In the genomic region with DNA sequence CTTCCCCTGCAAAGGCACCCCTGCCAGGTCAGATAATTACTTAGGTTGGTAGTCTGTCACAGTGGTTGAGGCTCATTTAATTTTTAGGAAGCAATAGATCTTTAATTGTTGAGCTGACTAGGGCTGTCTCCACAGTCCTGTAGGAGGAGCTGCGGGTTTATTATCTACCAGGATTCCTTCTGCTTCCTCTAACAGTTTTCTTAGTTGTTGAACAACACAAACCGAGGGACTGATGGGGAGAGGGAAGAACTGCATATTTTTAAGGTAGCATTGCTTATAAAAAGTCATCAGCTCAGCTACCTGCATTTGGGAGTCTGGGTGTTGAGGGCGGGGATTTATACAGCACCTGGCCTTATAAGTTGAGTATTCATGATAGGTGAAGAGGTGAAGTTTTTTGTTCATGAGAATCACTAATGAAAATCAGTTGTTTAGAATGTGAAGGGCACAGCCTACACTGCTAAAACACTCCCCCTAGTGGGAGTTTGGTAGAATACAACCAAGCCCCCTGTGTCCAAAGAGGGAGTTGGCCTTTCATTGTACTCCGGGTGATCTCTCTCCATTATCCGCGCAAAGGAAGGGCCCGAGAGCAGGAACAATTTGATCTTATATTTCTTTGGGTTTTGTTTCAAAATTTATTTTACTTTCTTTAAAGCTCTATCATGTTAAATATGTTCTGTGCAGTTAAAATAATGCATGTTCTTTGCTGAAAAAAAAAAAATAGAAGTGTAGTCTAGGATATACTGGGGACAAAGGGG, we compare ENCODE assay signal across 8 cellular contexts.
DNase-seq lines count a peak whose midpoint lies in the region; TF ChIP-seq lines count a peak whose summit lies in the region.

No MANE protein-coding gene starts in this region.

- no peak for DNase-seq in AG04449 (ENCODE audit: low read depth, low spot score)
- DNase-seq in M059J (ENCODE audit: low read depth), result peak; percentile 74
- peak; percentile 84 for DNase-seq in SK-MEL-5 (ENCODE audit: low read depth, low spot score)
- peak; percentile 59 for DNase-seq in brain microvascular endothelial cell
- DNase-seq in iPS-NIHi7 (ENCODE audit: extremely low spot score), result peak; percentile 80
- DNase-seq in spleen, result no peak
- DNase-seq in amniotic stem cell (lab: John Stamatoyannopoulos, UW), result no peak

- WGBS in spleen, 5 donors, result 8 to 14% (median 11%) methylated on average over 7 of the region's 7 CpGs

- CTCF ChIA-PET in AG04449 (lab: Yijun Ruan, JAX), result interaction anchor here (0.8 to 5.5 kb wide), 62 partner anchors 8 to 568 kb away, joined by 3 to 69 read pairs (median 5); partner anchors contain the start of gene RREB1

- H3K36me3 ChIP-seq in brain microvascular endothelial cell (replicated peaks) (peaks cover 21% of the 10 kb centered on the region), spleen (peaks cover 0 to 81% (median 45%) of the 10 kb centered on the region in 6 donors)

- TF ChIP-seq POLR2A in spleen (IDR thresholded peaks at IDR 0.05), result no peak

- TF ChIP-seq CTCF in AG04449 (IDR thresholded peaks at IDR 0.05; ENCODE audit: insufficient read depth, low read length, missing control alignments) (peak; percentile 78), GM12872 (IDR thresholded peaks at IDR 0.05; ENCODE audit: insufficient read depth, low read depth, low read length) (peak; percentile 90), brain microvascular endothelial cell (IDR thresholded peaks at IDR 0.05; ENCODE audit: low read depth, low read length, missing control alignments) (peak; percentile 87), spleen (IDR thresholded peaks at IDR 0.05 in 8 of 11, conservative IDR thresholded peaks at IDR 0.05 in 3 of 11) (peak; percentile 73 to 93 (median 88))

- in situ Hi-C loops in SK-MEL-5 (cut with HindIII; ENCODE audit: low pct_unique_long_range_greater_than_20kb, low sequenced_read_pairs) (no loop called here), brain microvascular endothelial cell (cut with HindIII; ENCODE audit: low pct_ligation_motif_present, low sequenced_read_pairs) (loop anchor here (25.0 kb wide), 1 partner anchor 531 kb away; no protein-coding TSS in a partner anchor)

- H3K27me3 ChIP-seq in brain microvascular endothelial cell (replicated peaks), result no peaks in the 10 kb centered on the region
- no peaks in the 10 kb centered on the region for H3K27me3 ChIP-seq in spleen (replicated peaks in 1 of 7)

- POLR2A ChIA-PET in AG04449 (lab: Yijun Ruan, JAX), result no interaction called here

- intact Hi-C loops in spleen (cut with DNase I; ENCODE audit: low total_unique reads), result loop anchor here (5.0 kb wide), 1 partner anchor 571 kb away; no protein-coding TSS in a partner anchor

- peaks cover 12 to 47% (median 35%) of the 10 kb centered on the region in 6 donors for H3K4me1 ChIP-seq in spleen

- no peaks in the 10 kb centered on the region for H3K9me3 ChIP-seq in spleen

- no peak overlapping the region for H3K4me3 ChIP-seq in AG04449 (ENCODE audit: low read depth, low read length)
- H3K4me3 ChIP-seq in brain microvascular endothelial cell (ENCODE audit: low read depth, low read length), result no peak overlapping the region
- H3K4me3 ChIP-seq in spleen, result no peak overlapping the region

- H3K27ac ChIP-seq in brain microvascular endothelial cell (peak overlapping the region; percentile 28), spleen (peak overlapping the region; percentile 4 to 74 (median 62))

Comparison
In these comparisons a context has a peak if more than half of its experiments do, and no peak if none do; other contexts are left out.
1. DNase-seq: peak in M059J (single experiment), SK-MEL-5 (single experiment), brain microvascular endothelial cell (single experiment) and iPS-NIHi7 (single experiment); none in AG04449 (single experiment), spleen (single experiment) and amniotic stem cell (single experiment).
2. Peak in every context shown above with its lines, with median percentiles within 50 percentile points of each other: CTCF ChIP-seq.